In the genomic region with DNA sequence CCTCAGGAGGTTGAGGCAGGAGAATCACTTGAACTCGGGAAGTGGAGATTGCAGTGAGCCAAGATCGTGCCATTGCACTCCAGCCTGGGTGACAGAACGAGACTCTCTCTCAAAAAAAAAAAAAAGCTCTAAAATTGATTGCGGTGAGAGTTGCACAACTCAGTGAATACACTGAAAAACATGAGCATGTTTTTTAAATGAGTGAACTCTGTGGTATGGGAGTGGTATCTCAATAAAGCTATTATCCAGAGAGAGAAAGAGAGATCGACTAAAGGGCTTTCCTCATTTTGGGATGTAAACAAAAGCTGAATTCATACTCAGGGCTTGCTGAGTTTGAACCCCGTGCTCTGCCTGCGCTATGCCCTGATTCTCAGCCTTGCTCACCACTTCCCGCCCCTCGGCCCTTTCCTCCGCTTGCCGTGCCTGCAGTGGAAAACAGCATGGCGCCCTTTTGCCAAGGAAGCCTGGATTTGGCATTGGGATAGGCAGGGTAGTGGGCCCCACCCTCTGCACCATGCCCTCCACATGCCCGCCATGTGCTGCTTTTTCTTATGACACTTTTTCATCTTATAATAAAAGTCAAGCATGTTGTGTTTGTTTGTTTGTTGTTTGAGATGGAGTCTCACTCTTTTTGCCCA, we compare ENCODE assay signal across 12 cellular contexts.
DNase-seq lines count a peak whose midpoint lies in the region; ATAC-seq, FAIRE-seq and TF ChIP-seq lines count a peak whose summit lies in the region.
"Had no signal": no experiment of that assay in that cellular context is flagged by ENCODE, and none has a peak within 500 bp of the region (broad histone marks: within the 10 kb centered on the region; RNA-seq: fewer than 3 reads in every experiment).

No MANE protein-coding gene starts in this region.

- no peaks in the 10 kb centered on the region for H3K27me3 Mint-ChIP-seq in activated CD8-positive, alpha-beta T cell treated with anti-CD3 and anti-CD28 coated beads, Interleukin-2, amount 10 ng/mL, durations not matched to agents 7 days and 5 days (ENCODE audit: low read depth)
- H3K27me3 Mint-ChIP-seq in immature natural killer cell (ENCODE audit: low read depth in 3 of 3), result peaks cover 4 to 14% (median 6%) of the 10 kb centered on the region in 3 donors
- H3K27me3 Mint-ChIP-seq in neural progenitor cell (ENCODE audit: insufficient read depth, low read depth), result peaks cover 6% of the 10 kb centered on the region

- H3K4me2 ChIP-seq in Karpas-422 (ENCODE audit: low read depth, low read length, poor library complexity, severe bottlenecking) (no peak overlapping the region), neural progenitor cell (no peak overlapping the region)

- peaks cover 70% of the 10 kb centered on the region for H3K36me3 Mint-ChIP-seq in activated CD8-positive, alpha-beta T cell treated with anti-CD3 and anti-CD28 coated beads, Interleukin-2, amount 10 ng/mL, durations not matched to agents 7 days and 5 days (ENCODE audit: low read depth)
- peaks cover 24 to 35% (median 26%) of the 10 kb centered on the region in 3 donors for H3K36me3 Mint-ChIP-seq in immature natural killer cell
- peaks cover 3% of the 10 kb centered on the region for H3K36me3 Mint-ChIP-seq in neural progenitor cell

- H3K27me3 ChIP-seq in AG04450 (ENCODE audit: control insufficient read depth, insufficient read depth, low read length), result no peaks in the 10 kb centered on the region
- 0 out of 2 replicates have a peak, but pooled peaks cover 3% of the 10 kb centered on the region for H3K27me3 ChIP-seq in Karpas-422 (ENCODE audit: low read length)
- H3K27me3 ChIP-seq in neural progenitor cell, result no peaks in the 10 kb centered on the region

- H4K20me1 ChIP-seq in Karpas-422 (ENCODE audit: insufficient read depth, low read depth, low read length), result no peaks in the 10 kb centered on the region; the same call in 1 of the 2 replicates
- H4K20me1 ChIP-seq in neural progenitor cell (ENCODE audit: low read depth), result no peaks in the 10 kb centered on the region

- H3K4me3 Mint-ChIP-seq in activated CD8-positive, alpha-beta T cell treated with anti-CD3 and anti-CD28 coated beads, Interleukin-2, amount 10 ng/mL, durations not matched to agents 7 days and 5 days, result peak overlapping the region; percentile 36
- peak overlapping the region in 1 of 5 donors; percentile 48 for H3K4me3 Mint-ChIP-seq in immature natural killer cell
- no peak overlapping the region for H3K4me3 Mint-ChIP-seq in neural progenitor cell

- no peaks in the 10 kb centered on the region for H3K36me3 ChIP-seq in Karpas-422 (ENCODE audit: insufficient read depth, low read length)
- H3K36me3 ChIP-seq in neural progenitor cell, result no peaks in the 10 kb centered on the region

- H3K9me3 ChIP-seq in AG04450 (ENCODE audit: control insufficient read depth, insufficient read depth, low read length) (peaks cover 11% of the 10 kb centered on the region), Karpas-422 (ENCODE audit: low read length) (peaks cover 2% of the 10 kb centered on the region; the same call in 1 of the 2 replicates), neural progenitor cell (ENCODE audit: low read depth) (no peaks in the 10 kb centered on the region)

- ATAC-seq in activated CD8-positive, alpha-beta T cell treated with anti-CD3 and anti-CD28 coated beads, Interleukin-2, amount 10 ng/mL, durations not matched to agents 7 days and 5 days, result no peak
- no peak for ATAC-seq in GM18873 (IDR thresholded peaks at IDR 0.05; ENCODE audit: low FRiP score, unreplicated experiment)
- ATAC-seq: Right ventricle myocardium inferior had no signal

- H3K79me2 ChIP-seq in Karpas-422 (ENCODE audit: low read length) (no peaks in the 10 kb centered on the region), neural progenitor cell (ENCODE audit: low read depth) (no peaks in the 10 kb centered on the region)

- H3K4me3 ChIP-seq in AG04450 (ENCODE audit: low read depth, low read length) (no peak overlapping the region), Karpas-422 (ENCODE audit: low read length) (no peak overlapping the region), neural progenitor cell (no peak overlapping the region)

- H3K9me2 ChIP-seq in Karpas-422 (replicated peaks; ENCODE audit: insufficient read depth, low read length), result no peaks in the 10 kb centered on the region

- no peak overlapping the region for H3K9ac ChIP-seq in Karpas-422 (ENCODE audit: low read length)
- H3K9ac ChIP-seq in neural progenitor cell, result no peak overlapping the region

- POLR2A ChIA-PET in AG04450 (lab: Yijun Ruan, JAX), result interaction anchor here (0.6 to 2.4 kb wide), 8 partner anchors 9 to 134 kb away, joined by 4 to 18 read pairs (median 4); no protein-coding TSS in a partner anchor
- POLR2A ChIA-PET in activated CD8-positive, alpha-beta T cell treated with anti-CD3 and anti-CD28 coated beads, Interleukin-2, amount 10 ng/mL, durations not matched to agents 7 days and 5 days (lab: Charles Lee), result no interaction called here

- peak overlapping the region; percentile 76 for H3K27ac Mint-ChIP-seq in activated CD8-positive, alpha-beta T cell treated with anti-CD3 and anti-CD28 coated beads, Interleukin-2, amount 10 ng/mL, durations not matched to agents 7 days and 5 days
- H3K27ac Mint-ChIP-seq in immature natural killer cell (peak overlapping the region; percentile 97 to 100 (median 100)), neural progenitor cell (no peak overlapping the region)

- DNase-seq in AG04450 (ENCODE audit: low read depth, low spot score), result peak; percentile 59
- no peak for DNase-seq in GM19239 (ENCODE audit: insufficient read length, low spot score)
- DNase-seq in activated CD8-positive, alpha-beta T cell treated with anti-CD3 and anti-CD28 coated beads, Interleukin-2, amount 10 ng/mL, durations not matched to agents 7 days and 5 days, result no peak
- no peak for DNase-seq in immature natural killer cell
- DNase-seq in Karpas-422, result no peak
- no peak for DNase-seq in neural progenitor cell (ENCODE audit: low spot score)
- DNase-seq in cortex of kidney (lab: John Stamatoyannopoulos, UW), result no peak
- DNase-seq: Calu3; Kasumi-1; stimulated activated CD4-positive, alpha-beta T cell treated with anti-CD3 and anti-CD28 coated beads, Interleukin-1b, Interleukin-23, amount 100 ng/mL, for 48 hours had no signal

- peak overlapping the region; percentile 100 for H3K27ac ChIP-seq in AG04450 (ENCODE audit: low read depth, low read length)
- H3K27ac ChIP-seq in Karpas-422 (ENCODE audit: low read length), result no peak overlapping the region
- no peak overlapping the region for H3K27ac ChIP-seq in neural progenitor cell

- H3K4me1 Mint-ChIP-seq in activated CD8-positive, alpha-beta T cell treated with anti-CD3 and anti-CD28 coated beads, Interleukin-2, amount 10 ng/mL, durations not matched to agents 7 days and 5 days (ENCODE audit: low read depth), result peaks cover 69% of the 10 kb centered on the region
- H3K4me1 Mint-ChIP-seq in immature natural killer cell (peaks cover 63 to 66% of the 10 kb centered on the region in 2 donors), neural progenitor cell (peaks cover 6% of the 10 kb centered on the region)

- FAIRE-seq in GM19239 (lab: Jason Lieb, UNC), result peak; percentile 48

- CTCF ChIA-PET in AG04450 (lab: Charles Lee), result interaction anchor here (1.1 kb wide), 1 partner anchor 12 kb away, joined by 4 read pairs; no protein-coding TSS in a partner anchor
- CTCF ChIA-PET in activated CD8-positive, alpha-beta T cell treated with anti-CD3 and anti-CD28 coated beads, Interleukin-2, amount 10 ng/mL, durations not matched to agents 7 days and 5 days (lab: Charles Lee), result no interaction called here

- H2AFZ ChIP-seq in Karpas-422 (ENCODE audit: low read length) (no peak overlapping the region), neural progenitor cell (replicated peaks) (no peak overlapping the region)

- TF ChIP-seq CTCF in AG04450 (IDR thresholded peaks at IDR 0.05; ENCODE audit: low read depth, low read length) (no peak), neural progenitor cell (IDR thresholded peaks at IDR 0.05) (no peak)

- H3K9me3 Mint-ChIP-seq in activated CD8-positive, alpha-beta T cell treated with anti-CD3 and anti-CD28 coated beads, Interleukin-2, amount 10 ng/mL, durations not matched to agents 7 days and 5 days (ENCODE audit: insufficient read depth), result peaks cover 9% of the 10 kb centered on the region
- H3K9me3 Mint-ChIP-seq in immature natural killer cell, result no peaks in the 10 kb centered on the region
- peaks cover 14% of the 10 kb centered on the region for H3K9me3 Mint-ChIP-seq in neural progenitor cell

- H3F3A ChIP-seq in neural progenitor cell (ENCODE audit: low read depth), result no peaks in the 10 kb centered on the region

- H3K4me1 ChIP-seq in Karpas-422 (ENCODE audit: low read length) (no peaks in the 10 kb centered on the region), neural progenitor cell (no peaks in the 10 kb centered on the region)
